ENCODE assay signal across 8 cellular contexts in genomic region chr1:30718091-30718635, GRCh38. TPM values are rescaled to one million over a fixed set of nuclear protein-coding genes. Genes with fewer than 3 reads are reported as not detected.
DNase-seq lines count a peak whose midpoint lies in the region; ATAC-seq lines count a peak whose summit lies in the region.

No MANE protein-coding gene starts in this region.

- DNase-seq in CMK (ENCODE audit: low read depth) (peak; percentile 96), HT1080 (ENCODE audit: low read depth) (peak; percentile 86), NOMO-1 (lab: John Stamatoyannopoulos, UW; ENCODE audit: unreplicated experiment in 2 of 2) (peak; percentile 97 to 98), mesenteric fat pad (ENCODE audit: low spot score) (peak; percentile 100)
- peak; percentile 98 to 100 (median 99) for DNase-seq in activated CD8-positive, alpha-beta memory T cell treated with anti-CD3 and anti-CD28 coated beads for 48 hours (ENCODE audit: low read depth in 2 of 3, low spot score in 2 of 3)
- peak; percentile 97 to 99 (median 98) for DNase-seq in effector memory CD8-positive, alpha-beta T cell
- DNase-seq in stimulated activated CD8-positive, alpha-beta memory T cell treated with anti-CD3 and anti-CD28 coated beads, Interleukin-15, amount 100 ng/mL, for 1 hour (ENCODE audit: low read depth): peak; percentile 100

- peak; percentile 85 for ATAC-seq in GM21381 (IDR thresholded peaks at IDR 0.05; ENCODE audit: unreplicated experiment)
- ATAC-seq in effector memory CD8-positive, alpha-beta T cell (replicated peaks): peak; percentile 82

- H3K9me3 Mint-ChIP-seq in effector memory CD8-positive, alpha-beta T cell: no peaks in the 10 kb centered on the region

- H3K27me3 Mint-ChIP-seq in effector memory CD8-positive, alpha-beta T cell: peaks cover 0 to 3% of the 10 kb centered on the region in 2 donors

- H3K27ac Mint-ChIP-seq in effector memory CD8-positive, alpha-beta T cell: peak overlapping the region; percentile 98 to 99

- peaks cover 4 to 18% of the 10 kb centered on the region in 2 donors for H3K4me1 Mint-ChIP-seq in effector memory CD8-positive, alpha-beta T cell (ENCODE audit: low read depth in 2 of 2)

- peaks cover 28% of the 10 kb centered on the region for H3K36me3 Mint-ChIP-seq in effector memory CD8-positive, alpha-beta T cell (ENCODE audit: insufficient read depth)

- peak overlapping the region; percentile 88 to 93 for H3K4me3 Mint-ChIP-seq in effector memory CD8-positive, alpha-beta T cell

RNA-seq across cellular contexts. Expression of gene MATN1, which starts 5.2 kb away (rescaled TPM):
- total RNA-seq in HT1080 (2014; rRNA removed; shearing (Covaris generic)): 0.43 TPM in 1 of 2 replicates, not detected in the other
- 0.10 TPM in 1 of 2 replicates, not detected in the other for polyA plus RNA-seq in HT1080 (2015; cell fraction: cytosol; rRNA removed)
- 0.04 and 0.79 TPM in 2 replicates for polyA plus RNA-seq in HT1080 (2015; cell fraction: nucleus; rRNA removed)
- not detected for total RNA-seq in mesenteric fat pad

RNA-seq across cellular contexts. Expression of gene LAPTM5, which starts 39.4 kb away (rescaled TPM):
- total RNA-seq in HT1080 (2014; rRNA removed; shearing (Covaris generic)): 0.50 and 1.5 TPM in 2 replicates
- polyA plus RNA-seq in HT1080 (2015; cell fraction: cytosol; rRNA removed): 0.79 and 0.81 TPM in 2 replicates
- polyA plus RNA-seq in HT1080 (2015; cell fraction: nucleus; rRNA removed): 0.42 and 1.3 TPM in 2 replicates
- 251 TPM for total RNA-seq in mesenteric fat pad

Comparison
In these comparisons a context has a peak if more than half of its experiments do, and no peak if none do; other contexts are left out.
1. Peak in every context shown above with its lines: DNase-seq and ATAC-seq.
2. RNA of gene LAPTM5, which starts 39.4 kb away (total RNA-seq): 251 TPM in mesenteric fat pad (single experiment); 0.50 to 1.5 TPM in HT1080; every median in the first group is over 100 times any median in the second.